1 cellular context compared by ENCODE assay signal in the genomic region with DNA sequence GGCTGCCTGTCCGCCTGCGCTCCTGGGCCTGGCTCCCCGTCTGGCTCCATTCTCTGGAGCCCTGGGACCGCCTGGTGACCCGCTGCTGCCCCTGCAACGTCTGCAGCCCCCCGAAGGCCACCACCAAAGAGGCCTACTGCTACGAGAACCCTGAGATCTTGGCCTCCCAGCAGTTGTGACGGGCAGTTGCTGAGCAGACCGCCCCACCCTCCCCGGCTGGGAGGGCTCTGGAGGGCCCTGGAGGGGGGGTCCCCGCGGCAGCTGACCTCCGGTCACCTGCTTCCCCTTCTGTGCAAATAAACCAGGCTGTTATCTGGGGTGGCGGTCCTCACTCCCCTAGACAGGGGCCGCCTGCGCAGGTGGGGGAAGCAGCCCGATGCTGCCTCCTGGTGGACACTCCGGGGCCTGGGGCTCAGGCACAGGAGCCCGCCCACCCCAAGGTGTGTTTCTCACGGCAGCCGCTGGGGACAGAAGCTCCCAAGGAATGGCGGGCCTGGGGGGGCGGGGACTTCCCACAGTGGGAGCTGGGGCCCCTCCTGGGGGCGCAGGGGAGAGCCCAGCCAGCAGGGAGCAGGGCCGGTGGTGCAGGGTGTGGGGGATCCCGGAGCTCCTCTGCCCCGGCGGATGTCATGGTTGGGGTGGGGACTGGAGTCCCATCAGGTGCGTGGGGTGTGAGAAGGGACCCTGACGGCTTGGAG.
TF ChIP-seq lines count a peak whose summit lies in the region.

No MANE protein-coding gene starts in this region.

TF ChIP-seq in HepG2, 621 proteins besides CTCF, POLR2A, EP300 and RAD21 (continues in another document):
- TF ChIP-seq MAFK (conservative IDR thresholded peaks at IDR 0.05 in 1 of 2, IDR thresholded peaks at IDR 0.05 in 1 of 2; ENCODE audit: low read length in 2 of 2), result no peak
- no peak for TF ChIP-seq ZSCAN12 (CRISPR knock-in tag; IDR thresholded peaks at IDR 0.05)
- no peak for TF ChIP-seq ZNF772 (CRISPR knock-in tag; IDR thresholded peaks at IDR 0.05)
- no peak for TF ChIP-seq CENPX (CRISPR knock-in tag; IDR thresholded peaks at IDR 0.05)
- peak; percentile 93; the same call in 1 of the 2 replicates for TF ChIP-seq ZNF766 (CRISPR knock-in tag; IDR thresholded peaks at IDR 0.05; ENCODE audit: borderline replicate concordance)
- peak; percentile 45; the same call in 1 of the 2 replicates for TF ChIP-seq ZNF589 (CRISPR knock-in tag; conservative IDR thresholded peaks at IDR 0.05)
- peak; percentile 33; the same call in 1 of the 2 replicates for TF ChIP-seq DR1 (CRISPR knock-in tag; IDR thresholded peaks at IDR 0.05)
- no peak; the same call in 1 of the 2 replicates for TF ChIP-seq ZNF782 (CRISPR knock-in tag; IDR thresholded peaks at IDR 0.05; ENCODE audit: borderline replicate concordance)
- TF ChIP-seq KDM6A (CRISPR knock-in tag; IDR thresholded peaks at IDR 0.05; ENCODE audit: low read depth), result no peak
- TF ChIP-seq ZSCAN21 (CRISPR knock-in tag; IDR thresholded peaks at IDR 0.05; ENCODE audit: borderline replicate concordance), result peak; percentile 11; the same call in 1 of the 2 replicates
- no peak for TF ChIP-seq ZNF513 (CRISPR knock-in tag; conservative IDR thresholded peaks at IDR 0.05)
- peak; percentile 89 for TF ChIP-seq ZBTB7B (CRISPR knock-in tag; IDR thresholded peaks at IDR 0.05)
- peak; percentile 90 for TF ChIP-seq ZFP91 (CRISPR knock-in tag; IDR thresholded peaks at IDR 0.05; ENCODE audit: borderline replicate concordance)
- TF ChIP-seq ZNF687 (CRISPR knock-in tag; IDR thresholded peaks at IDR 0.05), result peak; percentile 61
- TF ChIP-seq ZNF878 (CRISPR knock-in tag; IDR thresholded peaks at IDR 0.05), result no peak
- TF ChIP-seq ZNF746 (CRISPR knock-in tag; IDR thresholded peaks at IDR 0.05), result peak; percentile 98
- TF ChIP-seq, protein P1, sequence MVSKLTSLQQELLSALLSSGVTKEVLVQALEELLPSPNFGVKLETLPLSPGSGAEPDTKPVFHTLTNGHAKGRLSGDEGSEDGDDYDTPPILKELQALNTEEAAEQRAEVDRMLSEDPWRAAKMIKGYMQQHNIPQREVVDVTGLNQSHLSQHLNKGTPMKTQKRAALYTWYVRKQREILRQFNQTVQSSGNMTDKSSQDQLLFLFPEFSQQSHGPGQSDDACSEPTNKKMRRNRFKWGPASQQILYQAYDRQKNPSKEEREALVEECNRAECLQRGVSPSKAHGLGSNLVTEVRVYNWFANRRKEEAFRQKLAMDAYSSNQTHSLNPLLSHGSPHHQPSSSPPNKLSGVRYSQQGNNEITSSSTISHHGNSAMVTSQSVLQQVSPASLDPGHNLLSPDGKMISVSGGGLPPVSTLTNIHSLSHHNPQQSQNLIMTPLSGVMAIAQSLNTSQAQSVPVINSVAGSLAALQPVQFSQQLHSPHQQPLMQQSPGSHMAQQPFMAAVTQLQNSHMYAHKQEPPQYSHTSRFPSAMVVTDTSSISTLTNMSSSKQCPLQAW (CRISPR knock-in tag; IDR thresholded peaks at IDR 0.05), result peak; percentile 95
- TF ChIP-seq ARHGAP35 (CRISPR knock-in tag; IDR thresholded peaks at IDR 0.05; ENCODE audit: borderline replicate concordance), result no peak
- TF ChIP-seq, protein P2, sequence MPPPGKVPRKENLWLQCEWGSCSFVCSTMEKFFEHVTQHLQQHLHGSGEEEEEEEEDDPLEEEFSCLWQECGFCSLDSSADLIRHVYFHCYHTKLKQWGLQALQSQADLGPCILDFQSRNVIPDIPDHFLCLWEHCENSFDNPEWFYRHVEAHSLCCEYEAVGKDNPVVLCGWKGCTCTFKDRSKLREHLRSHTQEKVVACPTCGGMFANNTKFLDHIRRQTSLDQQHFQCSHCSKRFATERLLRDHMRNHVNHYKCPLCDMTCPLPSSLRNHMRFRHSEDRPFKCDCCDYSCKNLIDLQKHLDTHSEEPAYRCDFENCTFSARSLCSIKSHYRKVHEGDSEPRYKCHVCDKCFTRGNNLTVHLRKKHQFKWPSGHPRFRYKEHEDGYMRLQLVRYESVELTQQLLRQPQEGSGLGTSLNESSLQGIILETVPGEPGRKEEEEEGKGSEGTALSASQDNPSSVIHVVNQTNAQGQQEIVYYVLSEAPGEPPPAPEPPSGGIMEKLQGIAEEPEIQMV (CRISPR knock-in tag; IDR thresholded peaks at IDR 0.05; ENCODE audit: low read depth), result 0 out of 2 replicates have a peak, but pooled peaks have one; percentile 40
- TF ChIP-seq ASH2L (IDR thresholded peaks at IDR 0.05; ENCODE audit: insufficient read length, low read depth, low read length), result peak; percentile 48
- TF ChIP-seq THYN1 (CRISPR knock-in tag; IDR thresholded peaks at IDR 0.05; ENCODE audit: borderline replicate concordance, low read depth), result no peak
- TF ChIP-seq SRSF9 (IDR thresholded peaks at IDR 0.05; ENCODE audit: borderline replicate concordance, insufficient read depth, low read depth, low read length, poor library complexity, severe bottlenecking), result no peak
- TF ChIP-seq, protein P3, sequence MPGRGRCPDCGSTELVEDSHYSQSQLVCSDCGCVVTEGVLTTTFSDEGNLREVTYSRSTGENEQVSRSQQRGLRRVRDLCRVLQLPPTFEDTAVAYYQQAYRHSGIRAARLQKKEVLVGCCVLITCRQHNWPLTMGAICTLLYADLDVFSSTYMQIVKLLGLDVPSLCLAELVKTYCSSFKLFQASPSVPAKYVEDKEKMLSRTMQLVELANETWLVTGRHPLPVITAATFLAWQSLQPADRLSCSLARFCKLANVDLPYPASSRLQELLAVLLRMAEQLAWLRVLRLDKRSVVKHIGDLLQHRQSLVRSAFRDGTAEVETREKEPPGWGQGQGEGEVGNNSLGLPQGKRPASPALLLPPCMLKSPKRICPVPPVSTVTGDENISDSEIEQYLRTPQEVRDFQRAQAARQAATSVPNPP (CRISPR knock-in tag; IDR thresholded peaks at IDR 0.05), result no peak
- TF ChIP-seq ZNF10 (CRISPR knock-in tag; IDR thresholded peaks at IDR 0.05; ENCODE audit: borderline replicate concordance, low read depth), result no peak
- peak; percentile 65 for TF ChIP-seq SP4 (CRISPR knock-in tag; IDR thresholded peaks at IDR 0.05)
- TF ChIP-seq, protein P4, sequence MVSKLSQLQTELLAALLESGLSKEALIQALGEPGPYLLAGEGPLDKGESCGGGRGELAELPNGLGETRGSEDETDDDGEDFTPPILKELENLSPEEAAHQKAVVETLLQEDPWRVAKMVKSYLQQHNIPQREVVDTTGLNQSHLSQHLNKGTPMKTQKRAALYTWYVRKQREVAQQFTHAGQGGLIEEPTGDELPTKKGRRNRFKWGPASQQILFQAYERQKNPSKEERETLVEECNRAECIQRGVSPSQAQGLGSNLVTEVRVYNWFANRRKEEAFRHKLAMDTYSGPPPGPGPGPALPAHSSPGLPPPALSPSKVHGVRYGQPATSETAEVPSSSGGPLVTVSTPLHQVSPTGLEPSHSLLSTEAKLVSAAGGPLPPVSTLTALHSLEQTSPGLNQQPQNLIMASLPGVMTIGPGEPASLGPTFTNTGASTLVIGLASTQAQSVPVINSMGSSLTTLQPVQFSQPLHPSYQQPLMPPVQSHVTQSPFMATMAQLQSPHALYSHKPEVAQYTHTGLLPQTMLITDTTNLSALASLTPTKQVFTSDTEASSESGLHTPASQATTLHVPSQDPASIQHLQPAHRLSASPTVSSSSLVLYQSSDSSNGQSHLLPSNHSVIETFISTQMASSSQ (IDR thresholded peaks at IDR 0.05; ENCODE audit: low read depth), result no peak
- TF ChIP-seq, protein P4 (CRISPR knock-in tag; IDR thresholded peaks at IDR 0.05; ENCODE audit: borderline replicate concordance), result no peak
- TF ChIP-seq E2F5 (CRISPR knock-in tag; conservative IDR thresholded peaks at IDR 0.05), result no peak
- TF ChIP-seq BRCA1 (CRISPR knock-in tag; IDR thresholded peaks at IDR 0.05), result peak; percentile 67; the same call in 1 of the 2 replicates
- TF ChIP-seq ZIK1 (CRISPR knock-in tag; IDR thresholded peaks at IDR 0.05; ENCODE audit: borderline replicate concordance, low read depth), result 0 out of 2 replicates have a peak, but pooled peaks have one; percentile 15
- TF ChIP-seq, protein P5, sequence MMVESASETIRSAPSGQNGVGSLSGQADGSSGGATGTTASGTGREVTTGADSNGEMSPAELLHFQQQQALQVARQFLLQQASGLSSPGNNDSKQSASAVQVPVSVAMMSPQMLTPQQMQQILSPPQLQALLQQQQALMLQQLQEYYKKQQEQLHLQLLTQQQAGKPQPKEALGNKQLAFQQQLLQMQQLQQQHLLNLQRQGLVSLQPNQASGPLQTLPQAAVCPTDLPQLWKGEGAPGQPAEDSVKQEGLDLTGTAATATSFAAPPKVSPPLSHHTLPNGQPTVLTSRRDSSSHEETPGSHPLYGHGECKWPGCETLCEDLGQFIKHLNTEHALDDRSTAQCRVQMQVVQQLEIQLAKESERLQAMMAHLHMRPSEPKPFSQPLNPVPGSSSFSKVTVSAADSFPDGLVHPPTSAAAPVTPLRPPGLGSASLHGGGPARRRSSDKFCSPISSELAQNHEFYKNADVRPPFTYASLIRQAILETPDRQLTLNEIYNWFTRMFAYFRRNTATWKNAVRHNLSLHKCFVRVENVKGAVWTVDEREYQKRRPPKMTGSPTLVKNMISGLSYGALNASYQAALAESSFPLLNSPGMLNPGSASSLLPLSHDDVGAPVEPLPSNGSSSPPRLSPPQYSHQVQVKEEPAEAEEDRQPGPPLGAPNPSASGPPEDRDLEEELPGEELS (CRISPR knock-in tag; IDR thresholded peaks at IDR 0.05), result peak; percentile 72
- TF ChIP-seq ZBTB38 (CRISPR knock-in tag; IDR thresholded peaks at IDR 0.05), result no peak
